In genomic region chr3:112357888-112358287, GRCh38 we compare ENCODE assay signal across 11 cellular contexts. TPM values are rescaled to one million over a fixed set of nuclear protein-coding genes. Genes with fewer than 3 reads are reported as not detected.
DNase-seq lines count a peak whose midpoint lies in the region; ATAC-seq, FAIRE-seq and TF ChIP-seq lines count a peak whose summit lies in the region.
"Had no signal": no experiment of that assay in that cellular context is flagged by ENCODE, and none has a peak within 500 bp of the region (broad histone marks: within the 10 kb centered on the region; RNA-seq: fewer than 3 reads in every experiment).

No MANE protein-coding gene starts in this region.

- no peak for FAIRE-seq in kidney (lab: Jason Lieb, UNC)

- peak; percentile 22 for DNase-seq in activated naive CD4-positive, alpha-beta T cell treated with anti-CD3 and anti-CD28 coated beads, Interleukin-2, amount 50 U/mL, for 16 hours
- DNase-seq in kidney (no peak), NCI-H1092 treated with DMSO at 0.1 percent for 48 hours (lab: John Stamatoyannopoulos, UW) (no peak), Ammon's horn (ENCODE audit: low spot score) (no peak), anterior cingulate cortex (lab: John Stamatoyannopoulos, UW) (no peak)
- DNase-seq: BE2C had no signal

- no peak overlapping the region for H3K4me3 ChIP-seq in BLaER1
- H3K4me3 ChIP-seq in KMS-11 (IDR thresholded peaks at IDR 0.05; ENCODE audit: insufficient read depth, low read depth, low read length), result no peak overlapping the region
- H3K4me3 ChIP-seq in kidney (ENCODE audit: low read length in 2 of 2), result peak overlapping the region in 1 of 2 donors; percentile 4
- H3K4me3 ChIP-seq: lung had no signal

- no peak overlapping the region for H3K27ac ChIP-seq in BLaER1
- H3K27ac ChIP-seq in KMS-11, result no peak overlapping the region
- peak overlapping the region; percentile 37 to 40 for H3K27ac ChIP-seq in kidney (ENCODE audit: low read depth in 2 of 2, low read length in 2 of 2)

- H2AFZ ChIP-seq in KMS-11 (ENCODE audit: low read depth), result 0 out of 2 replicates have a peak overlapping the region, but pooled peaks have one; percentile 9

- H3K27me3 ChIP-seq in BLaER1 (no peaks in the 10 kb centered on the region), KMS-11 (ENCODE audit: insufficient read depth, low read depth) (no peaks in the 10 kb centered on the region)
- H3K27me3 ChIP-seq: BE2C had no signal

- H3K9me3 ChIP-seq in BLaER1 (no peaks in the 10 kb centered on the region), kidney (ENCODE audit: control insufficient read depth in 1 of 2, low read length in 2 of 2) (no peaks in the 10 kb centered on the region)
- H3K9me3 ChIP-seq: BE2C had no signal

- H3K4me1 ChIP-seq in BLaER1 (peaks cover 8% of the 10 kb centered on the region; the same call in 1 of the 2 replicates), KMS-11 (ENCODE audit: low read depth, poor library complexity, severe bottlenecking) (peaks cover 13% of the 10 kb centered on the region), kidney (ENCODE audit: control insufficient read depth in 1 of 2, insufficient read depth in 1 of 2, low read depth in 1 of 2, low read length in 2 of 2) (peaks cover 0 to 4% of the 10 kb centered on the region in 2 donors)
- H3K4me1 ChIP-seq: BE2C had no signal

- H3K79me2 ChIP-seq in KMS-11 (ENCODE audit: insufficient read depth, low read depth), result no peaks in the 10 kb centered on the region

- H3K9ac ChIP-seq in BLaER1 (no peak overlapping the region), KMS-11 (no peak overlapping the region), kidney (ENCODE audit: low read length in 2 of 2) (no peak overlapping the region)

- no peak for ATAC-seq in GM21390 (IDR thresholded peaks at IDR 0.05; ENCODE audit: unreplicated experiment)
- ATAC-seq: sciatic nerve had no signal

- H4K20me1 ChIP-seq in BLaER1, result no peaks in the 10 kb centered on the region
- H4K20me1 ChIP-seq in KMS-11 (ENCODE audit: insufficient read depth), result no peaks in the 10 kb centered on the region

- H3K4me2 ChIP-seq in BLaER1 (peak overlapping the region; percentile 44; the same call in 1 of the 2 replicates), KMS-11 (no peak overlapping the region; the same call in 1 of the 2 replicates)

- H3K36me3 ChIP-seq in BLaER1, result no peaks in the 10 kb centered on the region
- H3K36me3 ChIP-seq in KMS-11 (ENCODE audit: insufficient read depth), result no peaks in the 10 kb centered on the region
- H3K36me3 ChIP-seq in kidney (ENCODE audit: control insufficient read depth in 1 of 2, insufficient read depth in 2 of 2, low read length in 2 of 2), result no peaks in the 10 kb centered on the region
- H3K36me3 ChIP-seq: BE2C had no signal

- intact Hi-C loops in kidney (cut with DNase I), result no loop called here

- no peak for TF ChIP-seq CTCF in KMS-11 (conservative IDR thresholded peaks at IDR 0.05; ENCODE audit: low read depth, low read length)
- no peak for TF ChIP-seq CTCF in kidney (IDR thresholded peaks at IDR 0.05; ENCODE audit: borderline replicate concordance, extremely low read depth, insufficient read depth)

RNA-seq across cellular contexts. Expression of gene CD200, which starts 24.9 kb away (rescaled TPM):
- 16.8 TPM for total RNA-seq in kidney
- 8.5 TPM for polyA plus RNA-seq in kidney (ENCODE audit: insufficient read depth, low read depth, low replicate concordance)

Comparison
In these comparisons a context has a peak if more than half of its experiments do, and no peak if none do; other contexts are left out.
1. H3K27ac ChIP-seq: peak in kidney (2 of 2); none in BLaER1 (single experiment) and KMS-11 (single experiment).